In the genomic region with DNA sequence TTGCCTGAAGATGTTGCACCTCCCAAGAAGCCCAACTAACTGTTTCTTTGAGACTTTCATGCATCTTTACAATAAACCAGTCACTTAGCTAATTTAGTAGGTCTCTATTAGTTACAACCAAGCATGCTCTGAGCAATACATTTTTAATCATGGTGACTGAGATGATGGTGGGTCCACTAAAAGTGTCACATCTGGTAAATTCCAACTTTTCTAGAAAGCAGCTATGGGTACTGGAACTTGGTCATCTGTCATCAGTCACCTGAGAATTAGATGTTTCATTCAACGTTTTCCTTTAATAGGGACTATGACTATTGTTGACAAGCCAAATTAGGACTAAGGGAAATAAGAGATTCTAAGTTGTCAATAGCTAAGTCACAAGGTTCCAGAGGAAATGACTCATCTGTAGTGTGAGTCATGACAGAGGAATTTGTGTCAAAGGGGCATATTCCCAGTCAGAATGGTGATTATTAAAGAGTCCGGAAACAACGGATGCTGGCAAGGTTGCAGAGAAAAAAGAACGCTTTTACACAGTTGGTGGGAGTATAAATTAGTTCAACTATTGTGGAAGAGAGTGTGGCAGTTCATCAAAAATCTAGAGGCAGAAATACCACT, we compare ENCODE assay signal across 15 cellular contexts.
A peak's percentile ranks its signal among the peaks of the same experiment; 100 is the strongest.
DNase-seq lines count a peak whose midpoint lies in the region; ATAC-seq, FAIRE-seq and TF ChIP-seq lines count a peak whose summit lies in the region.
"Had no signal": no experiment of that assay in that cellular context is flagged by ENCODE, and none has a peak within 500 bp of the region (broad histone marks: within the 10 kb centered on the region; RNA-seq: fewer than 3 reads in every experiment).

No MANE protein-coding gene starts in this region.

- H3K36me3 ChIP-seq in HUES6 (ENCODE audit: control insufficient read depth, insufficient read depth, low read length) (no peaks in the 10 kb centered on the region), bronchial epithelial cell (ENCODE audit: control insufficient read depth, insufficient read depth, low read length) (no peaks in the 10 kb centered on the region)

- 0 out of 2 replicates have a peak overlapping the region, but pooled peaks have one; percentile 47 for H3K27ac ChIP-seq in HUES6 (ENCODE audit: low read depth, low read length)
- H3K27ac ChIP-seq: SK-N-MC had no signal

- peaks cover 8% of the 10 kb centered on the region; the same call in 1 of the 2 replicates for H3K4me1 ChIP-seq in HUES6 (ENCODE audit: control insufficient read depth, insufficient read depth, low read length)

- H3K27me3 ChIP-seq in HUES6 (ENCODE audit: control insufficient read depth, insufficient read depth, low read length) (no peaks in the 10 kb centered on the region), bronchial epithelial cell (ENCODE audit: control insufficient read depth, insufficient read depth, low read length) (no peaks in the 10 kb centered on the region)

- FAIRE-seq in bronchial epithelial cell (lab: Jason Lieb, UNC), result no peak

- H3K9ac ChIP-seq in HUES6 (ENCODE audit: low read length), result no peak overlapping the region

- TF ChIP-seq CTCF in bronchial epithelial cell (IDR thresholded peaks at IDR 0.05; ENCODE audit: insufficient read depth, low read length, severe bottlenecking), result no peak

- DNase-seq in AG08395 (ENCODE audit: low spot score), result peak; percentile 3
- DNase-seq in bronchial epithelial cell (ENCODE audit: low read depth), result peak; percentile 75
- peak; percentile 86 for DNase-seq in kidney tubule cell (ENCODE audit: low spot score)
- DNase-seq in NK-92 treated with Interleukin-12 subunit alpha and Interleukin-12 subunit beta, amount 100 ng/mL, for 24 hours (lab: John Stamatoyannopoulos, UW), result no peak
- no peak for DNase-seq in NCI-H146 (lab: John Stamatoyannopoulos, UW)
- DNase-seq: activated CD4-positive, alpha-beta T cell treated with anti-CD3 and anti-CD28 coated beads, Interleukin-2, amount 50 U/mL, for 4 hours; activated naive CD4-positive, alpha-beta T cell; cortex of kidney; GOT3; NCI-H524 treated with DMSO at 0.1 percent for 48 hours had no signal

- no peak overlapping the region for H3K4me3 ChIP-seq in HUES6 (ENCODE audit: low read depth, low read length)
- H3K4me3 ChIP-seq in bronchial epithelial cell (ENCODE audit: low read depth, low read length), result no peak overlapping the region
- H3K4me3 ChIP-seq: SK-N-MC had no signal

- ATAC-seq in HG03025 (IDR thresholded peaks at IDR 0.05; ENCODE audit: low FRiP score, unreplicated experiment) (no peak), GM21367 (IDR thresholded peaks at IDR 0.05; ENCODE audit: unreplicated experiment) (no peak)
- ATAC-seq: natural killer cell treated with Interleukin-12 subunit alpha and Interleukin-12 subunit beta and Interleukin-15 and Interleukin-18, amount 100 ng/mL, for 72 hours had no signal

- peaks cover 4% of the 10 kb centered on the region; the same call in 1 of the 2 replicates for H3K9me3 ChIP-seq in HUES6 (ENCODE audit: control insufficient read depth, insufficient read depth, low read depth, low read length)

Comparison
In these comparisons a context has a peak if more than half of its experiments do, and no peak if none do; other contexts are left out.
1. DNase-seq: peak in AG08395 (single experiment), bronchial epithelial cell (single experiment) and kidney tubule cell (single experiment); none in NK-92 treated with Interleukin-12 subunit alpha and Interleukin-12 subunit beta, amount 100 ng/mL, for 24 hours (single experiment) and NCI-H146 (single experiment).